Comparison of ENCODE assay signal across 31 cellular contexts in genomic region chr12:118512669-118513068, GRCh38.
A peak's percentile ranks its signal among the peaks of the same experiment; 100 is the strongest.
DNase-seq lines count a peak whose midpoint lies in the region; ATAC-seq and TF ChIP-seq lines count a peak whose summit lies in the region.
"Had no signal": no experiment of that assay in that cellular context is flagged by ENCODE, and none has a peak within 500 bp of the region (broad histone marks: within the 10 kb centered on the region; RNA-seq: fewer than 3 reads in every experiment).

No MANE protein-coding gene starts in this region.

- no peaks in the 10 kb centered on the region for H3K36me3 ChIP-seq in HEK293 (ENCODE audit: control insufficient read depth in 2 of 2, insufficient read depth in 1 of 2, low read length in 2 of 2)
- H3K36me3 ChIP-seq in sigmoid colon: no peaks in the 10 kb centered on the region
- H3K36me3 ChIP-seq: BE2C; BLaER1; BLaER1 treated with 17β-estradiol and CSF1 and Interleukin-3, amounts not matched to agents 10 nM and 100 nM had no signal

- no peak for TF ChIP-seq EP300 in sigmoid colon (IDR thresholded peaks at IDR 0.05)

- H3K9me3 ChIP-seq in HEK293 (ENCODE audit: control insufficient read depth, insufficient read depth, low read depth, low read length) (no peaks in the 10 kb centered on the region), sigmoid colon (no peaks in the 10 kb centered on the region)
- H3K9me3 ChIP-seq: A549, BE2C, Caco-2 had no signal

- POLR2A ChIA-PET in HEK293 (lab: Yijun Ruan, JAX): no interaction called here

- DNase-seq in sigmoid colon (peak; percentile 28), COLO829 (ENCODE audit: low spot score) (no peak)
- DNase-seq: 8988T; ACHN; AML-193; BE2C; C1 segment of cervical spinal cord; Caco-2; Calu3; CD4-positive, alpha-beta memory T cell; CD4-positive, alpha-beta T cell; CD4-positive, CD25-positive, alpha-beta regulatory T cell; CD8-positive, alpha-beta memory T cell; CD8-positive, alpha-beta T cell; COR-L47; DMS 273 treated with DMSO at 0.1 percent for 48 hours; DMS153; DMS53; DMS79; DMS79 treated with DMSO at 0.1 percent for 48 hours; DND-41; EL had no signal

- ATAC-seq in stimulated activated memory B cell treated with anti-CD40 and anti-IgM and Interleukin-4, amounts not matched to agents 10 μg/mL and 1 μg/mL and 100 μg/mL, for 72 hours: no peak
- ATAC-seq: A549; CD8-positive, alpha-beta T cell had no signal

- H3K27me3 ChIP-seq in sigmoid colon: no peaks in the 10 kb centered on the region
- H3K27me3 ChIP-seq: BE2C; BLaER1; BLaER1 treated with 17β-estradiol and CSF1 and Interleukin-3, amounts not matched to agents 10 nM and 100 nM had no signal

- peaks cover 11% of the 10 kb centered on the region for H3K27me3 Mint-ChIP-seq in stimulated activated memory B cell treated with anti-CD40 and anti-IgM and Interleukin-4, amounts not matched to agents 10 μg/mL and 1 μg/mL and 100 μg/mL, for 72 hours
- H3K27me3 Mint-ChIP-seq: CD4-positive, CD25-positive, alpha-beta regulatory T cell had no signal

- no peaks in the 10 kb centered on the region for H3K4me1 Mint-ChIP-seq in stimulated activated memory B cell treated with anti-CD40 and anti-IgM and Interleukin-4, amounts not matched to agents 10 μg/mL and 1 μg/mL and 100 μg/mL, for 72 hours
- H3K4me1 Mint-ChIP-seq: B cell; CD14-positive monocyte; CD4-positive, alpha-beta memory T cell; CD4-positive, CD25-positive, alpha-beta regulatory T cell; CD8-positive, alpha-beta memory T cell had no signal

- CTCF ChIA-PET in HEK293 (lab: Yijun Ruan, JAX): no interaction called here

- 77 to 84% methylated on average over 5 of the region's 5 CpGs for WGBS in sigmoid colon, 2 donors

- no peak for TF ChIP-seq POLR2A in sigmoid colon (IDR thresholded peaks at IDR 0.05)

- H3K4me3 Mint-ChIP-seq in stimulated activated memory B cell treated with anti-CD40 and anti-IgM and Interleukin-4, amounts not matched to agents 10 μg/mL and 1 μg/mL and 100 μg/mL, for 72 hours: no peak overlapping the region
- H3K4me3 Mint-ChIP-seq: B cell; CD14-positive monocyte; CD4-positive, alpha-beta memory T cell; CD4-positive, alpha-beta T cell; CD4-positive, CD25-positive, alpha-beta regulatory T cell; CD8-positive, alpha-beta memory T cell; CD8-positive, alpha-beta T cell had no signal

- H3K9me3 Mint-ChIP-seq in stimulated activated memory B cell treated with anti-CD40 and anti-IgM and Interleukin-4, amounts not matched to agents 10 μg/mL and 1 μg/mL and 100 μg/mL, for 72 hours: peaks cover 12% of the 10 kb centered on the region
- H3K9me3 Mint-ChIP-seq: CD4-positive, alpha-beta T cell; CD8-positive, alpha-beta T cell had no signal

- no peak overlapping the region for H3K27ac Mint-ChIP-seq in stimulated activated memory B cell treated with anti-CD40 and anti-IgM and Interleukin-4, amounts not matched to agents 10 μg/mL and 1 μg/mL and 100 μg/mL, for 72 hours
- H3K27ac Mint-ChIP-seq: B cell; CD14-positive monocyte; CD4-positive, alpha-beta memory T cell; CD4-positive, alpha-beta T cell; CD4-positive, CD25-positive, alpha-beta regulatory T cell; CD8-positive, alpha-beta memory T cell; CD8-positive, alpha-beta T cell had no signal

- intact Hi-C loops in sigmoid colon (cut with DNase I): no loop called here

- TF ChIP-seq CTCF in HEK293 (tag by site-specific recombination; IDR thresholded peaks at IDR 0.05) (no peak), sigmoid colon (IDR thresholded peaks at IDR 0.05) (no peak)

- H3K27ac ChIP-seq in HEK293 (ENCODE audit: extremely low read depth, low read depth, low read length) (no peak overlapping the region), sigmoid colon (no peak overlapping the region)
- H3K27ac ChIP-seq: 22Rv1; A549; BLaER1; BLaER1 treated with 17β-estradiol and CSF1 and Interleukin-3, amounts not matched to agents 10 nM and 100 nM; C4-2B had no signal

- no peak overlapping the region for H3K4me3 ChIP-seq in HEK293 (ENCODE audit: low read depth, low read length)
- H3K4me3 ChIP-seq in sigmoid colon: no peak overlapping the region
- H3K4me3 ChIP-seq: A549; BLaER1; BLaER1 treated with 17β-estradiol and CSF1 and Interleukin-3, amounts not matched to agents 10 nM and 100 nM had no signal

- H3K36me3 Mint-ChIP-seq in stimulated activated memory B cell treated with anti-CD40 and anti-IgM and Interleukin-4, amounts not matched to agents 10 μg/mL and 1 μg/mL and 100 μg/mL, for 72 hours: no peaks in the 10 kb centered on the region
- H3K36me3 Mint-ChIP-seq: CD14-positive monocyte; CD4-positive, alpha-beta memory T cell; CD4-positive, CD25-positive, alpha-beta regulatory T cell; CD8-positive, alpha-beta memory T cell; CD8-positive, alpha-beta T cell had no signal

- H3K4me1 ChIP-seq in HEK293 (ENCODE audit: control insufficient read depth, insufficient read depth, low read length): no peaks in the 10 kb centered on the region
- peaks cover 0 to 7% (median 2%) of the 10 kb centered on the region in 4 donors for H3K4me1 ChIP-seq in sigmoid colon
- H3K4me1 ChIP-seq: A549, BE2C, Caco-2 had no signal

TF ChIP-seq in HEK293, 187 proteins besides CTCF, POLR2A, EP300 and RAD21:
- TF ChIP-seq KLF17 (tag by site-specific recombination; IDR thresholded peaks at IDR 0.05): no peak
- TF ChIP-seq ZNF37A (tag by site-specific recombination; IDR thresholded peaks at IDR 0.05): peak; percentile 92
